ENCODE assay signal across 14 cellular contexts in genomic region chr1:147292012-147292411, GRCh38. TPM values are rescaled to one million over a fixed set of nuclear protein-coding genes. Genes with fewer than 3 reads are reported as not detected.
DNase-seq lines count a peak whose midpoint lies in the region; ATAC-seq and TF ChIP-seq lines count a peak whose summit lies in the region.
"Had no signal": no experiment of that assay in that cellular context is flagged by ENCODE, and none has a peak within 500 bp of the region (broad histone marks: within the 10 kb centered on the region; RNA-seq: fewer than 3 reads in every experiment).

No MANE protein-coding gene starts in this region.

- CTCF ChIA-PET in CD8-positive, alpha-beta T cell (lab: Charles Lee) = interaction anchor here (1.7 kb wide), 1 partner anchor 18 kb away, joined by 6 read pairs; no protein-coding TSS in a partner anchor

- POLR2A ChIA-PET in CD8-positive, alpha-beta T cell (lab: Charles Lee) = no interaction called here

- H4K20me1 ChIP-seq in osteoblast (ENCODE audit: insufficient read depth, low read length) (no peaks in the 10 kb centered on the region), neural progenitor cell (ENCODE audit: low read depth) (no peaks in the 10 kb centered on the region)

- intact Hi-C loops in CD8-positive, alpha-beta T cell (cut with DNase I, micrococcal nuclease) = no loop called here

- H3K4me3 ChIP-seq in CD8-positive, alpha-beta T cell (ENCODE audit: low read depth, low read length) = no peak overlapping the region
- H3K4me3 ChIP-seq in coronary artery = no peak overlapping the region
- H3K4me3 ChIP-seq in osteoblast (ENCODE audit: insufficient read depth, low read length) = peak overlapping the region; percentile 40
- no peak overlapping the region for H3K4me3 ChIP-seq in neural progenitor cell
- no peak overlapping the region for H3K4me3 ChIP-seq in endodermal cell (ENCODE audit: low read length)
- H3K4me3 ChIP-seq: mucosa of descending colon, SK-N-MC, skin epidermis had no signal

- peaks cover 54% of the 10 kb centered on the region for H3K36me3 ChIP-seq in CD8-positive, alpha-beta T cell (ENCODE audit: insufficient read depth, low read length)
- H3K36me3 ChIP-seq in osteoblast (ENCODE audit: insufficient read depth, low read length) = peaks cover 60% of the 10 kb centered on the region
- peaks cover 30% of the 10 kb centered on the region for H3K36me3 ChIP-seq in neural progenitor cell
- H3K36me3 ChIP-seq in endodermal cell (ENCODE audit: control insufficient read depth, insufficient read depth, low read length) = peaks cover 100% of the 10 kb centered on the region

- H2AFZ ChIP-seq in osteoblast (ENCODE audit: low read length) = peak overlapping the region; percentile 76
- no peak overlapping the region for H2AFZ ChIP-seq in neural progenitor cell (replicated peaks)

- no peaks in the 10 kb centered on the region for H3K27me3 ChIP-seq in CD8-positive, alpha-beta T cell (ENCODE audit: insufficient read depth, low read length)
- H3K27me3 ChIP-seq in osteoblast (ENCODE audit: insufficient read depth, low read length) (no peaks in the 10 kb centered on the region), neural progenitor cell (no peaks in the 10 kb centered on the region), endodermal cell (ENCODE audit: control insufficient read depth, insufficient read depth, low read length, poor library complexity, severe bottlenecking) (no peaks in the 10 kb centered on the region)

- no peaks in the 10 kb centered on the region for H3K27me3 Mint-ChIP-seq in CD8-positive, alpha-beta T cell (ENCODE audit: low read depth)
- H3K27me3 Mint-ChIP-seq in neural progenitor cell (ENCODE audit: insufficient read depth, low read depth) (no peaks in the 10 kb centered on the region), endodermal cell (ENCODE audit: insufficient read depth) (no peaks in the 10 kb centered on the region)
- H3K27me3 Mint-ChIP-seq: brain had no signal

- H3K9me3 ChIP-seq in CD8-positive, alpha-beta T cell (ENCODE audit: low read length) = no peaks in the 10 kb centered on the region
- H3K9me3 ChIP-seq in osteoblast (ENCODE audit: low read depth, low read length) (no peaks in the 10 kb centered on the region), neural progenitor cell (ENCODE audit: low read depth) (no peaks in the 10 kb centered on the region), endodermal cell (ENCODE audit: control insufficient read depth, low read length) (peaks cover 31% of the 10 kb centered on the region)
- H3K9me3 ChIP-seq: mucosa of descending colon had no signal

- ATAC-seq in CD8-positive, alpha-beta T cell = no peak
- ATAC-seq in HG03196 (IDR thresholded peaks at IDR 0.05; ENCODE audit: unreplicated experiment) = no peak
- ATAC-seq: mucosa of descending colon had no signal

- no peak overlapping the region for H3K4me3 Mint-ChIP-seq in CD8-positive, alpha-beta T cell
- no peak overlapping the region for H3K4me3 Mint-ChIP-seq in neural progenitor cell
- H3K4me3 Mint-ChIP-seq in endodermal cell = no peak overlapping the region
- H3K4me3 Mint-ChIP-seq: brain had no signal

- TF ChIP-seq CTCF in CD8-positive, alpha-beta T cell (IDR thresholded peaks at IDR 0.05) = no peak
- no peak for TF ChIP-seq CTCF in coronary artery (IDR thresholded peaks at IDR 0.05)
- TF ChIP-seq CTCF in osteoblast (IDR thresholded peaks at IDR 0.05; ENCODE audit: extremely low read depth, low read depth, low read length) = no peak
- no peak for TF ChIP-seq CTCF in neural progenitor cell (IDR thresholded peaks at IDR 0.05)
- no peak for TF ChIP-seq CTCF in endodermal cell (conservative IDR thresholded peaks at IDR 0.05)

- H3K4me1 Mint-ChIP-seq in CD8-positive, alpha-beta T cell (ENCODE audit: low read depth) = no peaks in the 10 kb centered on the region
- H3K4me1 Mint-ChIP-seq in neural progenitor cell = no peaks in the 10 kb centered on the region
- no peaks in the 10 kb centered on the region for H3K4me1 Mint-ChIP-seq in endodermal cell
- H3K4me1 Mint-ChIP-seq: brain had no signal

- H3K9ac ChIP-seq in neural progenitor cell (no peak overlapping the region), endodermal cell (ENCODE audit: extremely low read depth, low read length, poor library complexity, severe bottlenecking) (no peak overlapping the region)
- H3K9ac ChIP-seq: KMS-11 had no signal

- no peak overlapping the region for H3K27ac ChIP-seq in CD8-positive, alpha-beta T cell (ENCODE audit: low read depth, low read length)
- peak overlapping the region; percentile 24 to 51 for H3K27ac ChIP-seq in coronary artery
- peak overlapping the region; percentile 100 for H3K27ac ChIP-seq in osteoblast (ENCODE audit: low read depth, low read length)
- no peak overlapping the region for H3K27ac ChIP-seq in neural progenitor cell
- H3K27ac ChIP-seq in endodermal cell (ENCODE audit: low read depth, low read length) = no peak overlapping the region
- H3K27ac ChIP-seq: KMS-11, SK-N-MC had no signal

- peaks cover 100% of the 10 kb centered on the region for H3K36me3 Mint-ChIP-seq in CD8-positive, alpha-beta T cell
- peaks cover 87% of the 10 kb centered on the region for H3K36me3 Mint-ChIP-seq in neural progenitor cell
- peaks cover 99% of the 10 kb centered on the region for H3K36me3 Mint-ChIP-seq in endodermal cell (ENCODE audit: low read depth)

- H3K27ac Mint-ChIP-seq in CD8-positive, alpha-beta T cell = peak overlapping the region; percentile 24
- H3K27ac Mint-ChIP-seq in neural progenitor cell (no peak overlapping the region), endodermal cell (no peak overlapping the region)

- peaks cover 2% of the 10 kb centered on the region for H3K9me3 Mint-ChIP-seq in CD8-positive, alpha-beta T cell
- H3K9me3 Mint-ChIP-seq in neural progenitor cell (peaks cover 5% of the 10 kb centered on the region), endodermal cell (peaks cover 8% of the 10 kb centered on the region)

- H3K79me2 ChIP-seq in osteoblast (ENCODE audit: insufficient read depth, low read length) = no peaks in the 10 kb centered on the region
- no peaks in the 10 kb centered on the region for H3K79me2 ChIP-seq in neural progenitor cell (ENCODE audit: low read depth)

- H3F3A ChIP-seq in neural progenitor cell (ENCODE audit: low read depth) = no peaks in the 10 kb centered on the region

- 97% methylated on average over 4 of the region's 4 CpGs for WGBS in endodermal cell (ENCODE audit: insufficient coverage in 1 of 2, insufficient read length in 1 of 2), 2 experiments

- peak overlapping the region; percentile 73 for H3K4me2 ChIP-seq in osteoblast (ENCODE audit: insufficient read depth, low read length)
- no peak overlapping the region for H3K4me2 ChIP-seq in neural progenitor cell
- H3K4me2 ChIP-seq: KMS-11 had no signal

- no peaks in the 10 kb centered on the region for H3K4me1 ChIP-seq in CD8-positive, alpha-beta T cell (ENCODE audit: insufficient read depth, low read length)
- H3K4me1 ChIP-seq in osteoblast (ENCODE audit: insufficient read depth, low read length) (peaks cover 22% of the 10 kb centered on the region), neural progenitor cell (no peaks in the 10 kb centered on the region), endodermal cell (ENCODE audit: control insufficient read depth, insufficient read depth, low read length) (no peaks in the 10 kb centered on the region)

- no peak for DNase-seq in CD8-positive, alpha-beta T cell
- peak; percentile 60 for DNase-seq in MV-4-11 (lab: John Stamatoyannopoulos, UW)
- DNase-seq in coronary artery (ENCODE audit: low spot score) = no peak
- DNase-seq in osteoblast (ENCODE audit: insufficient read length, low spot score, missing footprints) = no peak
- DNase-seq in neural progenitor cell (ENCODE audit: low spot score) = no peak
- DNase-seq in endodermal cell = no peak
- DNase-seq: activated CD8-positive, alpha-beta memory T cell treated with anti-CD3 and anti-CD28 coated beads for 24 hours; mucosa of descending colon; NCI-H2227 treated with DMSO at 0.1 percent for 48 hours had no signal

RNA-seq across cellular contexts. Expression of gene CHD1L, which starts 49.5 kb away (rescaled TPM):
- total RNA-seq in CD8-positive, alpha-beta T cell = 10 to 100 TPM; 27.9 to 29.0 TPM
- total RNA-seq in osteoblast (25.6 and 27.5 TPM in 2 replicates), neural progenitor cell (ENCODE audit: low replicate concordance) (88.5 and 118 TPM in 2 replicates), endodermal cell (100 to 1,000 TPM; 112 to 117 TPM)
- 54.4 TPM for polyA plus RNA-seq in endodermal cell (2013, experiment 1 of 2)
- polyA plus RNA-seq in endodermal cell (2013, experiment 2 of 2) = 52.3 TPM

Comparison
In these comparisons a context has a peak if more than half of its experiments do, and no peak if none do; other contexts are left out.
1. H3K27ac ChIP-seq: peak in coronary artery (2 of 2) and osteoblast (single experiment); none in CD8-positive, alpha-beta T cell (single experiment), neural progenitor cell (single experiment) and endodermal cell (single experiment).